17 cellular contexts compared by ENCODE assay signal in the genomic region with DNA sequence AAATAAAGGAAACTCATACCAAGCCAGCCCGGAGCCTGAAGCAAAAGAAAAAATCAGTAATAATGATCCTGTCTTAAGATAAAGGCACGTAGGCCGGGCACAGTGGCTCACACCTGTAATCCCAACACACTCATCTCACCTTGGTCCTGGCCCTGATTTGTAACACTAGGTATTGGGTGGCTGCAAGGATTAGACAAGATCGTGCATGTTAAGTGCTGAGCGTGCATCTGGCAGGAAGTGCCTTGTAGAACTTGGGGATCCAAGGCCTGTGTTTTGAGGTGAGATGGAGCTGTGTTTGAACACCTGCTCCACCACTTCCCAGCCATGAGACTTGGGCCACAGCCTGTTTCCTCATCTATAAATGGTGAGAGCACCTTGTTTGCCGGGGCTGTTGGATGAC. TPM values are rescaled to one million over a fixed set of nuclear protein-coding genes. Genes with fewer than 3 reads are reported as not detected.
DNase-seq lines count a peak whose midpoint lies in the region; ATAC-seq, FAIRE-seq and TF ChIP-seq lines count a peak whose summit lies in the region.
"Had no signal": no experiment of that assay in that cellular context is flagged by ENCODE, and none has a peak within 500 bp of the region (broad histone marks: within the 10 kb centered on the region; RNA-seq: fewer than 3 reads in every experiment).

No MANE protein-coding gene starts in this region.

- no peak for TF ChIP-seq EP300 in A549 (IDR thresholded peaks at IDR 0.05)

- TF ChIP-seq RAD21 in A549 (conservative IDR thresholded peaks at IDR 0.05 in 1 of 2, IDR thresholded peaks at IDR 0.05 in 1 of 2) = no peak

- ATAC-seq in A549 (no peak), DND-41 (ENCODE audit: insufficient read depth, low read depth) (peak; percentile 67)

- FAIRE-seq in A549 (lab: Jason Lieb, UNC) = no peak

- no peak overlapping the region for H3K27ac ChIP-seq in A549
- 0 out of 2 replicates have a peak overlapping the region, but pooled peaks have one; percentile 1 for H3K27ac ChIP-seq in DND-41 (ENCODE audit: low read length)
- H3K27ac ChIP-seq in epithelial cell of prostate = peak overlapping the region; percentile 34

- H3K4me2 ChIP-seq in A549 = no peak overlapping the region
- no peak overlapping the region for H3K4me2 ChIP-seq in DND-41 (ENCODE audit: insufficient read depth, low read length)

- H3K4me1 ChIP-seq in A549 = no peaks in the 10 kb centered on the region
- H3K4me1 ChIP-seq in DND-41 (ENCODE audit: insufficient read depth, low read length) = peaks cover 13% of the 10 kb centered on the region

- no peaks in the 10 kb centered on the region for H3K27me3 ChIP-seq in DND-41 (ENCODE audit: insufficient read depth, low read length, poor library complexity)
- H3K27me3 ChIP-seq: MG63 had no signal

- H4K20me1 ChIP-seq in DND-41 (ENCODE audit: insufficient read depth, low read length) = no peaks in the 10 kb centered on the region

- H3K9ac ChIP-seq in DND-41 (ENCODE audit: low read depth, low read length) = no peak overlapping the region

- TF ChIP-seq POLR2A in A549 (IDR thresholded peaks at IDR 0.05; ENCODE audit: low read length) = no peak

- no peak overlapping the region for H2AFZ ChIP-seq in DND-41 (ENCODE audit: low read depth, low read length)

- DNase-seq in A549 (ENCODE audit: low read depth in 1 of 2, low spot score in 1 of 2) = no peak
- peak; percentile 23 for DNase-seq in DND-41
- peak; percentile 7 for DNase-seq in RPMI8226
- peak; percentile 72 for DNase-seq in epithelial cell of prostate (ENCODE audit: low read depth, low spot score)
- DNase-seq in C1 segment of cervical spinal cord (lab: John Stamatoyannopoulos, UW) = no peak
- DNase-seq in inferior parietal cortex (ENCODE audit: extremely low spot score) = no peak
- no peak for DNase-seq in superior temporal gyrus (ENCODE audit: extremely low spot score)
- no peak for DNase-seq in NCI-H2029 (lab: John Stamatoyannopoulos, UW)
- DNase-seq: COR-L47; GOT3; MG63; NCI-H1092; NCI-H146; NCI-H226; NCI-H526 treated with DMSO at 0.1 percent for 48 hours; NK-92 treated with Interleukin-12 subunit alpha and Interleukin-12 subunit beta, amount 100 ng/mL, for 24 hours had no signal

- H3K4me3 ChIP-seq in A549 = no peak overlapping the region
- no peak overlapping the region for H3K4me3 ChIP-seq in DND-41 (ENCODE audit: low read depth in 1 of 2, low read length in 2 of 2)
- H3K4me3 ChIP-seq: MG63 had no signal

- H3K9me3 ChIP-seq in A549 = no peaks in the 10 kb centered on the region
- H3K9me3 ChIP-seq in DND-41 (ENCODE audit: insufficient read depth, low read length, severe bottlenecking) = no peaks in the 10 kb centered on the region
- H3K9me3 ChIP-seq: MG63 had no signal

- CTCF ChIA-PET in A549 (lab: Yijun Ruan, JAX) = no interaction called here

- whole genome bisulfite sequencing in A549 (ENCODE audit: missing lambda C conversion rate) = 88% methylated on average over 6 of the region's 6 CpGs

- no peaks in the 10 kb centered on the region for H3K36me3 ChIP-seq in DND-41 (ENCODE audit: insufficient read depth, low read length)
- H3K36me3 ChIP-seq: MG63 had no signal

- POLR2A ChIA-PET in A549 (lab: Yijun Ruan, JAX) = no interaction called here

- TF ChIP-seq CTCF in A549 (IDR thresholded peaks at IDR 0.05) (no peak), DND-41 (IDR thresholded peaks at IDR 0.05; ENCODE audit: borderline replicate concordance, extremely low read depth, low read length, poor library complexity, severe bottlenecking) (no peak)

- no peaks in the 10 kb centered on the region for H3K79me2 ChIP-seq in DND-41 (ENCODE audit: insufficient read depth, low read length)

TF ChIP-seq in A549, 52 proteins besides CTCF, POLR2A, EP300 and RAD21:
- TF ChIP-seq MAFK (IDR thresholded peaks at IDR 0.05; ENCODE audit: partially characterized antibody) (peak; percentile 67), ZC3H11A (IDR thresholded peaks at IDR 0.05) (no peak), NFE2L2 (conservative IDR thresholded peaks at IDR 0.05; ENCODE audit: low read length) (no peak)

RNA-seq across cellular contexts. Expression of a gene that starts 41.5 kb away (rescaled TPM):
- polyA plus RNA-seq in A549 (2011; rRNA removed) = 5.7 and 6.7 TPM in 2 replicates
- polyA plus RNA-seq in A549 (2012; cell fraction: cytosol; rRNA removed) = 3.6 and 5.0 TPM in 2 replicates
- polyA plus RNA-seq in A549 (2012; cell fraction: nucleus; rRNA removed) = 15.6 and 17.1 TPM in 2 replicates
- polyA plus RNA-seq in A549 (2017; fragmentation: RNase III; extraction: RNeasy Plus Mini Kit Qiagen cat#74134 plus additional on column Dnase treatment) = 3.0 to 3.4 TPM (median 3.3 TPM) in 3 replicates
- 14.0 and 17.9 TPM in 2 replicates for polyA minus RNA-seq in A549 (2011; rRNA and poly(A)+ RNA removed)
- polyA plus RNA-seq: CD14-positive monocyte had no signal

Comparison
In these comparisons a context has a peak if more than half of its experiments do, and no peak if none do; other contexts are left out.
1. DNase-seq: peak in DND-41 (single experiment), RPMI8226 (single experiment) and epithelial cell of prostate (single experiment); none in A549 (0 of 2), C1 segment of cervical spinal cord (0 of 14), inferior parietal cortex (single experiment), superior temporal gyrus (single experiment) and NCI-H2029 (single experiment).
2. H3K27ac ChIP-seq: peak in DND-41 (single experiment) and epithelial cell of prostate (single experiment); none in A549 (0 of 2).